13 cellular contexts compared by ENCODE assay signal in genomic region chr1:30378991-30379581, GRCh38.
DNase-seq lines count a peak whose midpoint lies in the region; ATAC-seq and TF ChIP-seq lines count a peak whose summit lies in the region.
"Had no signal": no experiment of that assay in that cellular context is flagged by ENCODE, and none has a peak within 500 bp of the region (broad histone marks: within the 10 kb centered on the region; RNA-seq: fewer than 3 reads in every experiment).

No MANE protein-coding gene starts in this region.

- CTCF ChIA-PET in RWPE1 (lab: Yijun Ruan, JAX) = interaction anchor here (0.6 to 1.9 kb wide), 6 partner anchors 15 to 1321 kb away, joined by 3 to 16 read pairs (median 5); no protein-coding TSS in a partner anchor

- H3K36me3 ChIP-seq in testis (ENCODE audit: low read depth, missing control alignments) = no peaks in the 10 kb centered on the region
- H3K36me3 ChIP-seq: thyroid gland had no signal

- DNase-seq in activated CD8-positive, alpha-beta memory T cell treated with anti-CD3 and anti-CD28 coated beads for 24 hours = peak; percentile 50
- no peak for DNase-seq in activated CD8-positive, alpha-beta memory T cell treated with anti-CD3 and anti-CD28 coated beads, Interleukin-2, amount 50 U/mL, for 48 hours
- DNase-seq in RWPE1 (ENCODE audit: low spot score) (peak; percentile 48), iris pigment epithelial cell (ENCODE audit: low read depth) (peak; percentile 58), testis (peak; percentile 51), hepatic stellate cell (ENCODE audit: low spot score) (no peak), DMS153 treated with DMSO at 0.1 percent for 48 hours (lab: John Stamatoyannopoulos, UW; ENCODE audit: unreplicated experiment) (no peak)
- DNase-seq: activated T-cell treated with anti-CD3 and anti-CD28 coated beads, Interleukin-2, amount 50 U/mL, for 1 hour; left cardiac atrium; NCI-H1048; thyroid gland had no signal

- H3K9me3 ChIP-seq in testis = no peaks in the 10 kb centered on the region
- H3K9me3 ChIP-seq: thyroid gland had no signal

- H3K4me1 ChIP-seq in testis = peaks cover 15% of the 10 kb centered on the region
- H3K4me1 ChIP-seq: thyroid gland had no signal

- no peaks in the 10 kb centered on the region for H3K27me3 ChIP-seq in testis
- H3K27me3 ChIP-seq: thyroid gland had no signal

- no peak overlapping the region for H3K4me3 ChIP-seq in testis
- H3K4me3 ChIP-seq: thyroid gland had no signal

- ATAC-seq in GM21723 (IDR thresholded peaks at IDR 0.05; ENCODE audit: unreplicated experiment) = no peak

- whole genome bisulfite sequencing in testis, 2 donors = 17 to 46% methylated on average over 12 to 18 of the region's 18 CpGs

- TF ChIP-seq POLR2A in testis (IDR thresholded peaks at IDR 0.05) = no peak

- POLR2A ChIA-PET in RWPE1 (lab: Yijun Ruan, JAX; ENCODE audit: low non-redundant PET) = no interaction called here

- H3K27ac ChIP-seq in RWPE1 = peak overlapping the region; percentile 42
- no peak overlapping the region for H3K27ac ChIP-seq in testis
- H3K27ac ChIP-seq: C4-2B, thyroid gland had no signal

- intact Hi-C loops in testis (cut with DNase I; ENCODE audit: low total_unique reads) = no loop called here

- no peak for TF ChIP-seq CTCF in RWPE1 (conservative IDR thresholded peaks at IDR 0.05; ENCODE audit: low read depth)
- no peak for TF ChIP-seq CTCF in testis (IDR thresholded peaks at IDR 0.05)

Comparison
In these comparisons a context has a peak if more than half of its experiments do, and no peak if none do; other contexts are left out.
1. DNase-seq: peak in activated CD8-positive, alpha-beta memory T cell treated with anti-CD3 and anti-CD28 coated beads for 24 hours (single experiment), RWPE1 (single experiment), iris pigment epithelial cell (single experiment) and testis (single experiment); none in activated CD8-positive, alpha-beta memory T cell treated with anti-CD3 and anti-CD28 coated beads, Interleukin-2, amount 50 U/mL, for 48 hours (single experiment), hepatic stellate cell (single experiment) and DMS153 treated with DMSO at 0.1 percent for 48 hours (single experiment).